1 cellular context compared by ENCODE assay signal in the genomic region with DNA sequence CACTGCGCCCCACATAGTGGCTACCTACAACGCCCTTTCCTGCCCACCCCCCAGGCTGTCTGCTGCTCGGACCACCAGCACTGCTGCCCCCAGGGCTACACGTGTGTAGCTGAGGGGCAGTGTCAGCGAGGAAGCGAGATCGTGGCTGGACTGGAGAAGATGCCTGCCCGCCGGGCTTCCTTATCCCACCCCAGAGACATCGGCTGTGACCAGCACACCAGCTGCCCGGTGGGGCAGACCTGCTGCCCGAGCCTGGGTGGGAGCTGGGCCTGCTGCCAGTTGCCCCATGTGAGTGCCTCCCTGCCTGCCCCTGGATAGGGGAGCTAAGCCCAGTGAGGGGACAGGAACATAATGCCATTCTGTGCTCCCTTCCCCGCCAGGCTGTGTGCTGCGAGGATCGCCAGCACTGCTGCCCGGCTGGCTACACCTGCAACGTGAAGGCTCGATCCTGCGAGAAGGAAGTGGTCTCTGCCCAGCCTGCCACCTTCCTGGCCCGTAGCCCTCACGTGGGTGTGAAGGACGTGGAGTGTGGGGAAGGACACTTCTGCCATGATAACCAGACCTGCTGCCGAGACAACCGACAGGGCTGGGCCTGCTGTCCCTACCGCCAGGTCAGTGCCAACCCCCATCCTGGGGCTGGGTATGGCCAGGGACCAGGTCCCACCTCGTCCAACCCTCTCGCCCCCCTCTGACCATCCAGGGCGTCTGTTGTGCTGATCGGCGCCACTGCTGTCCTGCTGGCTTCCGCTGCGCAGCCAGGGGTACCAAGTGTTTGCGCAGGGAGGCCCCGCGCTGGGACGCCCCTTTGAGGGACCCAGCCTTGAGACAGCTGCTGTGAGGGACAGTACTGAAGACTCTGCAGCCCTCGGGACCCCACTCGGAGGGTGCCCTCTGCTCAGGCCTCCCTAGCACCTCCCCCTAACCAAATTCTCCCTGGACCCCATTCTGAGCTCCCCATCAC.
TF ChIP-seq lines count a peak whose summit lies in the region.

No MANE protein-coding gene starts in this region.

TF ChIP-seq in HCT116, 20 proteins besides CTCF, POLR2A, EP300 and RAD21:
- no peak for TF ChIP-seq CEBPB (IDR thresholded peaks at IDR 0.05; ENCODE audit: low read depth)
- no peak for TF ChIP-seq SRF (IDR thresholded peaks at IDR 0.05; ENCODE audit: low read depth)
- no peak for TF ChIP-seq TCF7L2 (IDR thresholded peaks at IDR 0.05; ENCODE audit: borderline replicate concordance, extremely low read depth, insufficient read depth, insufficient read length)
- no peak for TF ChIP-seq ELF1 (IDR thresholded peaks at IDR 0.05; ENCODE audit: borderline replicate concordance, low read depth)
- TF ChIP-seq FOSL1 (IDR thresholded peaks at IDR 0.05; ENCODE audit: low read depth), result no peak
- TF ChIP-seq, protein P1, sequence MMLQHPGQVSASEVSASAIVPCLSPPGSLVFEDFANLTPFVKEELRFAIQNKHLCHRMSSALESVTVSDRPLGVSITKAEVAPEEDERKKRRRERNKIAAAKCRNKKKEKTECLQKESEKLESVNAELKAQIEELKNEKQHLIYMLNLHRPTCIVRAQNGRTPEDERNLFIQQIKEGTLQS (IDR thresholded peaks at IDR 0.05), result no peak
- TF ChIP-seq SIN3A (IDR thresholded peaks at IDR 0.05; ENCODE audit: low read depth), result no peak
- TF ChIP-seq, protein P2, sequence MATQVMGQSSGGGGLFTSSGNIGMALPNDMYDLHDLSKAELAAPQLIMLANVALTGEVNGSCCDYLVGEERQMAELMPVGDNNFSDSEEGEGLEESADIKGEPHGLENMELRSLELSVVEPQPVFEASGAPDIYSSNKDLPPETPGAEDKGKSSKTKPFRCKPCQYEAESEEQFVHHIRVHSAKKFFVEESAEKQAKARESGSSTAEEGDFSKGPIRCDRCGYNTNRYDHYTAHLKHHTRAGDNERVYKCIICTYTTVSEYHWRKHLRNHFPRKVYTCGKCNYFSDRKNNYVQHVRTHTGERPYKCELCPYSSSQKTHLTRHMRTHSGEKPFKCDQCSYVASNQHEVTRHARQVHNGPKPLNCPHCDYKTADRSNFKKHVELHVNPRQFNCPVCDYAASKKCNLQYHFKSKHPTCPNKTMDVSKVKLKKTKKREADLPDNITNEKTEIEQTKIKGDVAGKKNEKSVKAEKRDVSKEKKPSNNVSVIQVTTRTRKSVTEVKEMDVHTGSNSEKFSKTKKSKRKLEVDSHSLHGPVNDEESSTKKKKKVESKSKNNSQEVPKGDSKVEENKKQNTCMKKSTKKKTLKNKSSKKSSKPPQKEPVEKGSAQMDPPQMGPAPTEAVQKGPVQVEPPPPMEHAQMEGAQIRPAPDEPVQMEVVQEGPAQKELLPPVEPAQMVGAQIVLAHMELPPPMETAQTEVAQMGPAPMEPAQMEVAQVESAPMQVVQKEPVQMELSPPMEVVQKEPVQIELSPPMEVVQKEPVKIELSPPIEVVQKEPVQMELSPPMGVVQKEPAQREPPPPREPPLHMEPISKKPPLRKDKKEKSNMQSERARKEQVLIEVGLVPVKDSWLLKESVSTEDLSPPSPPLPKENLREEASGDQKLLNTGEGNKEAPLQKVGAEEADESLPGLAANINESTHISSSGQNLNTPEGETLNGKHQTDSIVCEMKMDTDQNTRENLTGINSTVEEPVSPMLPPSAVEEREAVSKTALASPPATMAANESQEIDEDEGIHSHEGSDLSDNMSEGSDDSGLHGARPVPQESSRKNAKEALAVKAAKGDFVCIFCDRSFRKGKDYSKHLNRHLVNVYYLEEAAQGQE (IDR thresholded peaks at IDR 0.05; ENCODE audit: low read depth), result no peak
